Comparison of ENCODE assay signal across 17 cellular contexts in the genomic region with DNA sequence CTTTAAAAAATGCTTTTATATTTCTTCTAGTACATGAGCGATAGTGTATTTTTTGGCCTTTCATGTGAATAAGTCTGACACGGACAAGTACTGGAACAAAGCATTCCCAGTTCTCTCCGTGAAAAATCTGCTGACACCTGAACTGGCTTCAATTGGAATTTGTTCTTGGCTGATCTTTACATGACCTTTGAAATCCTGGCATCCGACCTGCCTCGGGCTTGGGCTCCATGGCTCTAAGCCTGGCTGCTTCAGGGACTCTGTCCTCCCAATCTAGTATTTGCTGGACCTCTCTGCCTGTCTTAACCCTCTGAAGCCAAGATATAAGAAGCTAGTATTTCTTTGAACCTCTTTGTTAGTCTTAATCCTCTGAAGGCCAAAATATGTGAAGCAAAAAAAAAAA.
"Had no signal": no experiment of that assay in that cellular context is flagged by ENCODE, and none has a peak within 500 bp of the region (broad histone marks: within the 10 kb centered on the region; RNA-seq: fewer than 3 reads in every experiment).

No MANE protein-coding gene starts in this region.

- DNase-seq: cerebellar nuclear complex; foreskin keratinocyte; head of caudate nucleus; hippocampal formation; natural killer cell; nucleus accumbens; ovary; small intestine; stimulated activated CD4-positive, alpha-beta T cell treated with anti-CD3 and anti-CD28 coated beads, Interleukin-2, amount 100 ng/mL, for 48 hours; stimulated activated naive CD4-positive, alpha-beta T cell treated with Interleukin-2 at 50 U/mL for 16 hours had no signal

- H3K27ac Mint-ChIP-seq: dendritic cell treated with granulocyte-macrophage colony-stimulating factor and Interleukin-4, amounts not matched to agents 40 ng/mL and 50 ng/mL, for 4 days; natural killer cell; type B pancreatic cell had no signal

- H3K4me1 ChIP-seq: foreskin keratinocyte had no signal

- H3K9me3 ChIP-seq: ovary had no signal

- H3K36me3 ChIP-seq: cardiac muscle cell, ovary had no signal

- FAIRE-seq: colon, islet of Langerhans, small intestine, urothelium cell line had no signal

- H3K4me3 ChIP-seq: cardiac muscle cell, ovary had no signal

- H3K27me3 Mint-ChIP-seq: dendritic cell treated with granulocyte-macrophage colony-stimulating factor and Interleukin-4, amounts not matched to agents 40 ng/mL and 50 ng/mL, for 4 days; type B pancreatic cell had no signal

- H3K4me1 Mint-ChIP-seq: natural killer cell had no signal

- H3K27ac ChIP-seq: cardiac muscle cell, foreskin keratinocyte, ovary had no signal

- H3K4me3 Mint-ChIP-seq: dendritic cell treated with granulocyte-macrophage colony-stimulating factor and Interleukin-4, amounts not matched to agents 40 ng/mL and 50 ng/mL, for 4 days; natural killer cell; neural crest cell; type B pancreatic cell had no signal

- H3K27me3 ChIP-seq: cardiac muscle cell, foreskin keratinocyte, ovary had no signal

- ATAC-seq: foreskin keratinocyte, natural killer cell had no signal

- H3K9me3 Mint-ChIP-seq: type B pancreatic cell had no signal

- H3K36me3 Mint-ChIP-seq: type B pancreatic cell had no signal
